In genomic region chr18:80148316-80149199, GRCh38 we compare ENCODE assay signal across 8 cellular contexts. TPM values are rescaled to one million over a fixed set of nuclear protein-coding genes. Genes with fewer than 3 reads are reported as not detected.
DNase-seq lines count a peak whose midpoint lies in the region; TF ChIP-seq lines count a peak whose summit lies in the region.

No MANE protein-coding gene starts in this region.

- dilution Hi-C loops in mammary epithelial cell (cut with HindIII; ENCODE audit: low sequenced_read_pairs): loop anchor here (5.0 kb wide), 1 partner anchor 41 kb away; the partner anchor contains the start of gene ADNP2

- H3K9ac ChIP-seq in HUES6 (ENCODE audit: low read length) (no peak overlapping the region), mammary epithelial cell (ENCODE audit: insufficient read depth, low read length) (peak overlapping the region; percentile 74)

- H4K20me1 ChIP-seq in mammary epithelial cell (ENCODE audit: insufficient read depth, low read length): no peaks in the 10 kb centered on the region

- H2AFZ ChIP-seq in mammary epithelial cell (ENCODE audit: low read depth, low read length): peak overlapping the region; percentile 94

- H3K4me3 ChIP-seq in GM12864 (ENCODE audit: low read depth, low read length) (peak overlapping the region; percentile 64), HUES6 (ENCODE audit: low read depth, low read length) (peak overlapping the region; percentile 54; the same call in 1 of the 2 replicates), mammary epithelial cell (replicated peaks in 1 of 3; ENCODE audit: insufficient read depth in 1 of 3, low read depth in 2 of 3, low read length in 3 of 3) (peak overlapping the region; percentile 68 to 78 (median 72))

- DNase-seq in GM12864 (ENCODE audit: low read depth) (no peak), mammary epithelial cell (peak; percentile 26), medulla oblongata (ENCODE audit: extremely low spot score) (peak; percentile 17), osteocyte (ENCODE audit: extremely low spot score, unreplicated experiment) (no peak), cerebellum (ENCODE audit: low spot score) (no peak), NCI-H446 treated with DMSO at 0.1 percent for 48 hours (lab: John Stamatoyannopoulos, UW) (no peak), NCI-H82 (lab: John Stamatoyannopoulos, UW) (no peak)

- no peaks in the 10 kb centered on the region for H3K27me3 Mint-ChIP-seq in osteocyte (ENCODE audit: unreplicated experiment)

- in situ Hi-C loops in mammary epithelial cell (cut with MboI; ENCODE audit: low sequenced_read_pairs in 2 of 2): no loop called here

- H3K36me3 ChIP-seq in HUES6 (ENCODE audit: control insufficient read depth, insufficient read depth, low read length) (peaks cover 56% of the 10 kb centered on the region), mammary epithelial cell (ENCODE audit: insufficient read depth, low read length) (no peaks in the 10 kb centered on the region)

- peaks cover 9% of the 10 kb centered on the region for H3K36me3 Mint-ChIP-seq in osteocyte (ENCODE audit: unreplicated experiment)

- BruUV-seq in mammary epithelial cell (replicated peaks; lab: Mats Ljungman, UMichigan): TSS peak; percentile 41

- H3K4me3 Mint-ChIP-seq in osteocyte (ENCODE audit: unreplicated experiment): no peak overlapping the region

- WGBS in mammary epithelial cell (ENCODE audit: low coverage, missing lambda C conversion rate): 2% methylated on average over 17 of the region's 34 CpGs

- peak overlapping the region; percentile 98 for H3K4me2 ChIP-seq in mammary epithelial cell (ENCODE audit: insufficient read depth, low read depth, low read length)

- CTCF ChIA-PET in mammary epithelial cell (lab: Charles Lee; ENCODE audit: low non-redundant PET): no interaction called here

- H3K4me1 ChIP-seq in HUES6 (ENCODE audit: control insufficient read depth, insufficient read depth, low read length) (no peaks in the 10 kb centered on the region), mammary epithelial cell (ENCODE audit: insufficient read depth, low read length) (peaks cover 15% of the 10 kb centered on the region)

- no peak overlapping the region for H3K27ac Mint-ChIP-seq in osteocyte (ENCODE audit: unreplicated experiment)

- intact Hi-C loops in mammary epithelial cell (cut with micrococcal nuclease): loop anchor here (2.0 to 5.0 kb wide), 2 partner anchors 40 to 161 kb away; partner anchors contain the start of genes ADNP2 and TXNL4A

- H3K27me3 ChIP-seq in HUES6 (ENCODE audit: control insufficient read depth, insufficient read depth, low read length): no peaks in the 10 kb centered on the region
- no peaks in the 10 kb centered on the region for H3K27me3 ChIP-seq in mammary epithelial cell (ENCODE audit: insufficient read depth, low read length)

- H3K79me2 ChIP-seq in mammary epithelial cell (ENCODE audit: insufficient read depth, low read length): peaks cover 12% of the 10 kb centered on the region

- TF ChIP-seq CTCF in GM12864 (IDR thresholded peaks at IDR 0.05; ENCODE audit: low read depth, low read length, missing control alignments) (no peak), mammary epithelial cell (conservative IDR thresholded peaks at IDR 0.05 in 1 of 2, IDR thresholded peaks at IDR 0.05 in 1 of 2; ENCODE audit: extremely low read depth in 1 of 2, insufficient read depth in 1 of 2, low read depth in 1 of 2, low read length in 2 of 2) (no peak), osteocyte (IDR thresholded peaks at IDR 0.05) (no peak)

- H3K27ac ChIP-seq in HUES6 (ENCODE audit: low read depth, low read length) (no peak overlapping the region), mammary epithelial cell (ENCODE audit: insufficient read depth, low read depth, low read length) (peak overlapping the region; percentile 67)

- no peaks in the 10 kb centered on the region for H3K9me3 ChIP-seq in HUES6 (ENCODE audit: control insufficient read depth, insufficient read depth, low read depth, low read length)
- H3K9me3 ChIP-seq in mammary epithelial cell (replicated peaks; ENCODE audit: insufficient read depth, low read length): no peaks in the 10 kb centered on the region

- H3K4me1 Mint-ChIP-seq in osteocyte (ENCODE audit: unreplicated experiment): peaks cover 18% of the 10 kb centered on the region

- no peaks in the 10 kb centered on the region for H3K9me3 Mint-ChIP-seq in osteocyte (ENCODE audit: unreplicated experiment)

RNA-seq across cellular contexts. Expression of gene ADNP2, which starts 39.5 kb away (rescaled TPM):
- total RNA-seq in mammary epithelial cell (10 to 100 TPM; 21.5 to 27.2 TPM), osteocyte (18.6 and 19.2 TPM in 2 replicates), cerebellum (20.7 TPM)
- polyA plus RNA-seq in mammary epithelial cell: 9.1 TPM
- 22.7 TPM for polyA minus RNA-seq in mammary epithelial cell

Comparison
In these comparisons a context has a peak if more than half of its experiments do, and no peak if none do; other contexts are left out.
1. DNase-seq: peak in mammary epithelial cell (single experiment) and medulla oblongata (single experiment); none in GM12864 (single experiment), osteocyte (single experiment), cerebellum (single experiment), NCI-H446 treated with DMSO at 0.1 percent for 48 hours (single experiment) and NCI-H82 (single experiment).
2. Peak in every context shown above with its lines, with median percentiles within 50 percentile points of each other: H3K4me3 ChIP-seq.